In the genomic region with DNA sequence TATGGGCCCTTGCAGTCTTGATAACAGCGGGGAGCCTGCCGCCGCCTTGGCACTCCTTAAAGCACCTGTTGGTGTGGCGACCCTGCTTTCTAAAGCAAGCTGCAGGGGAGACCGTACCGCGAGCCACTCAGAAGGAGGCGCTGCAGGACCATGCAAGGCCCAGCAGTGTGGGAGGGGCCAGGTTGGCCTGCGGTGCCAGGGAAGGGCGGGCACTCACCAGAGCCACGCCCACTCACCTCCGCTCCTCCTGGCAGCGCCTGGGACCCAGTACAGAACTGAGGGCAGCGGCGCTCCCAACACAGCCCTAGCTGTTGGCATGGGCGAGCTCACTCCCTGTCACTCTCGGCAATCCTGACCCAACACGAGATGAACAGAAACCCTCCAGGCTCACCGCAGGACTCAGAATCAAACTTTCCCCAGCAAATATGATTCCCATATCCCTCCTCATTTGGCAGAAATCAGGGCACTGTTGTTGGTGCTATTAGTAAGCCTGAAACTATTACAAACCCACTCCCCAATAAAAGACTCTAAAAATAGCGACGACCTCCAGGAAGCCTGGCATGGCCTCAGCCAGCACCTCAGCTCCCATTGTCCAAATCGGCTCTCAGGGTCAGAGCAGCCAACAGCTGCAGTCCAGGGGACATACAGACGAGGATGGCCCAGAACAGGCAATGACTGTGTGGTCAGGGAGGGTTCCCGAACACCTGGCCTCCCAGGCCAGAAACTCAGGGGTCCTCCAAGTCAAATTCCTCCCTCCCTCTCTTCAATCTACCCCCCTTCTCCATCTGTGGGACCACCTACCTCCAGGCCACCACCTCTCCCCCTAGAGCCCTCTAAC, we compare ENCODE assay signal across 9 cellular contexts.
DNase-seq lines count a peak whose midpoint lies in the region; ATAC-seq and TF ChIP-seq lines count a peak whose summit lies in the region.
"Had no signal": no experiment of that assay in that cellular context is flagged by ENCODE, and none has a peak within 500 bp of the region (broad histone marks: within the 10 kb centered on the region; RNA-seq: fewer than 3 reads in every experiment).

No MANE protein-coding gene starts in this region.

- no TSS peak for BruUV-seq in Calu3 (replicated peaks; lab: Mats Ljungman, UMichigan)
- BruUV-seq in HCT116 (replicated peaks; lab: Mats Ljungman, UMichigan) = no TSS peak
- no TSS peak for BruUV-seq in PC-9 (replicated peaks; lab: Mats Ljungman, UMichigan)

- H3K9me3 Mint-ChIP-seq in Calu3 (ENCODE audit: low read depth, unreplicated experiment) = no peaks in the 10 kb centered on the region
- no peaks in the 10 kb centered on the region for H3K9me3 Mint-ChIP-seq in activated T-helper 1 cell treated with anti-CD3 and anti-CD28 coated beads, Interleukin-12 subunit alpha, Interleukin-12 subunit beta, Interleukin-2, Interleukin-4 antibody, amounts not matched to agents 30 ng/mL and 10 ng/mL and 1 ng/mL, durations not matched to agents 14 hours and 24 hours and 36 hours
- H3K9me3 Mint-ChIP-seq: activated naive CD4-positive, alpha-beta T cell treated with anti-CD3 and anti-CD28 coated beads, Interleukin-2, amount 50 U/mL, for 24 hours had no signal

- no peak overlapping the region for H3K27ac Mint-ChIP-seq in Calu3 (ENCODE audit: unreplicated experiment)
- peak overlapping the region; percentile 18 for H3K27ac Mint-ChIP-seq in activated T-helper 1 cell treated with anti-CD3 and anti-CD28 coated beads, Interleukin-12 subunit alpha, Interleukin-12 subunit beta, Interleukin-2, Interleukin-4 antibody, amounts not matched to agents 30 ng/mL and 10 ng/mL and 1 ng/mL, durations not matched to agents 14 hours and 24 hours and 36 hours

- H3K4me2 ChIP-seq in HCT116 (ENCODE audit: low read length) (peak overlapping the region; percentile 47), PC-9 (no peak overlapping the region)

- TF ChIP-seq POLR2A in HCT116 (IDR thresholded peaks at IDR 0.05; ENCODE audit: borderline replicate concordance, extremely low read depth, insufficient read depth, insufficient read length) = no peak

- H3K36me3 ChIP-seq in HCT116 (ENCODE audit: control insufficient read depth in 1 of 2, insufficient read depth in 2 of 2, low read length in 2 of 2) (peaks cover 8 to 9% of the 10 kb centered on the region in 2 experiments; a peak in 3 of 4 replicates), PC-9 (ENCODE audit: low read depth) (no peaks in the 10 kb centered on the region)

- POLR2A ChIA-PET in HCT116 (lab: Charles Lee) (no interaction called here), PC-9 (lab: Charles Lee; ENCODE audit: unreplicated experiment) (no interaction called here)

- H3K27me3 ChIP-seq in HCT116 (ENCODE audit: insufficient read depth, low read length) = no peaks in the 10 kb centered on the region
- H3K27me3 ChIP-seq in PC-9 (ENCODE audit: insufficient read depth, low read depth) = no peaks in the 10 kb centered on the region

- H3K9me3 ChIP-seq in HCT116 (ENCODE audit: control insufficient read depth in 1 of 2, insufficient read depth in 1 of 2, low read depth in 1 of 2, low read length in 2 of 2) (no peaks in the 10 kb centered on the region), PC-9 (ENCODE audit: insufficient read depth, low read depth) (no peaks in the 10 kb centered on the region)

- RAD21 ChIA-PET in HCT116 (lab: Charles Lee; ENCODE audit: low non-redundant PET in 1 of 2, low total read pairs in 2 of 2, uncharacterized antibody in 2 of 2, unreplicated experiment in 2 of 2) = interaction anchor here (0.6 to 1.6 kb wide), 4 partner anchors 36 to 109 kb away, joined by 3 to 19 read pairs (median 7); no protein-coding TSS in a partner anchor

- peaks cover 23% of the 10 kb centered on the region for H3K36me3 Mint-ChIP-seq in Calu3 (ENCODE audit: insufficient read depth, unreplicated experiment)
- H3K36me3 Mint-ChIP-seq in activated T-helper 1 cell treated with anti-CD3 and anti-CD28 coated beads, Interleukin-12 subunit alpha, Interleukin-12 subunit beta, Interleukin-2, Interleukin-4 antibody, amounts not matched to agents 30 ng/mL and 10 ng/mL and 1 ng/mL, durations not matched to agents 14 hours and 24 hours and 36 hours (ENCODE audit: low read depth) = peaks cover 25% of the 10 kb centered on the region

- intact Hi-C loops in Calu3 (cut with micrococcal nuclease; ENCODE audit: unreplicated experiment) (no loop called here), HCT116 (cut with micrococcal nuclease) (loop anchor here (1.0 to 2.0 kb wide), 4 partner anchors 42 to 241 kb away; no protein-coding TSS in a partner anchor), PC-9 (cut with micrococcal nuclease; ENCODE audit: unreplicated experiment) (loop anchor here (1.0 to 2.0 kb wide), 2 partner anchors 108 to 240 kb away; no protein-coding TSS in a partner anchor)
- intact Hi-C loops in activated T-helper 1 cell treated with anti-CD3 and anti-CD28 coated beads, Interleukin-12 subunit alpha, Interleukin-12 subunit beta, Interleukin-2, Interleukin-4 antibody, amounts not matched to agents 30 ng/mL and 10 ng/mL and 1 ng/mL, durations not matched to agents 14 hours and 24 hours and 36 hours (cut with micrococcal nuclease) = loop anchor here (1.0 to 5.0 kb wide), 2 partner anchors 33 to 108 kb away; no protein-coding TSS in a partner anchor

- H3K27ac ChIP-seq in HCT116 (ENCODE audit: low read depth, low read length) = no peak overlapping the region
- H3K27ac ChIP-seq in PC-9 = no peak overlapping the region

- H3K9ac ChIP-seq in HCT116 (ENCODE audit: low read length) = no peak overlapping the region

- no peak overlapping the region for H2AFZ ChIP-seq in HCT116 (ENCODE audit: low read depth, low read length, poor library complexity, severe bottlenecking)
- H2AFZ ChIP-seq in PC-9 = no peak overlapping the region

- H3F3A ChIP-seq in PC-9 (ENCODE audit: insufficient read depth, low read depth) = peaks cover 2% of the 10 kb centered on the region; the same call in 1 of the 2 replicates

- H3K4me3 ChIP-seq in HCT116 (replicated peaks in 1 of 2; ENCODE audit: low read depth in 1 of 2, low read length in 2 of 2) (no peak overlapping the region), PC-9 (no peak overlapping the region)

- CTCF ChIA-PET in Calu3 (lab: Charles Lee) (interaction anchor here (1.0 kb wide), 1 partner anchor 108 kb away, joined by 5 read pairs; no protein-coding TSS in a partner anchor), HCT116 (lab: Charles Lee) (interaction anchor here (0.8 to 2.6 kb wide), 7 partner anchors 41 to 241 kb away, joined by 3 to 70 read pairs (median 4); no protein-coding TSS in a partner anchor), PC-9 (lab: Charles Lee) (interaction anchor here (1.5 kb wide), 1 partner anchor 108 kb away, joined by 9 read pairs; no protein-coding TSS in a partner anchor)

- no peaks in the 10 kb centered on the region for H3K9me2 ChIP-seq in HCT116 (ENCODE audit: insufficient read depth)
- no peaks in the 10 kb centered on the region for H3K9me2 ChIP-seq in PC-9 (ENCODE audit: insufficient read depth)

- H3K27me3 Mint-ChIP-seq in Calu3 (ENCODE audit: unreplicated experiment) = no peaks in the 10 kb centered on the region
- H3K27me3 Mint-ChIP-seq in activated T-helper 1 cell treated with anti-CD3 and anti-CD28 coated beads, Interleukin-12 subunit alpha, Interleukin-12 subunit beta, Interleukin-2, Interleukin-4 antibody, amounts not matched to agents 30 ng/mL and 10 ng/mL and 1 ng/mL, durations not matched to agents 14 hours and 24 hours and 36 hours (ENCODE audit: insufficient read depth) = no peaks in the 10 kb centered on the region
- H3K27me3 Mint-ChIP-seq: activated naive CD4-positive, alpha-beta T cell treated with anti-CD3 and anti-CD28 coated beads, Interleukin-2, amount 50 U/mL, for 24 hours had no signal

- no peak overlapping the region for H3K4me3 Mint-ChIP-seq in Calu3 (ENCODE audit: low read depth, unreplicated experiment)
- no peak overlapping the region for H3K4me3 Mint-ChIP-seq in activated T-helper 1 cell treated with anti-CD3 and anti-CD28 coated beads, Interleukin-12 subunit alpha, Interleukin-12 subunit beta, Interleukin-2, Interleukin-4 antibody, amounts not matched to agents 30 ng/mL and 10 ng/mL and 1 ng/mL, durations not matched to agents 14 hours and 24 hours and 36 hours
- H3K4me3 Mint-ChIP-seq: activated naive CD4-positive, alpha-beta T cell treated with anti-CD3 and anti-CD28 coated beads, Interleukin-2, amount 50 U/mL, for 24 hours had no signal

- ATAC-seq in HCT116 (peak; percentile 100), HG03139 (IDR thresholded peaks at IDR 0.05; ENCODE audit: unreplicated experiment) (no peak), HG03571 (IDR thresholded peaks at IDR 0.05; ENCODE audit: unreplicated experiment) (no peak)

- TF ChIP-seq RAD21 in HCT116 (IDR thresholded peaks at IDR 0.05; ENCODE audit: low read depth) = peak; percentile 97

- H3K4me1 ChIP-seq in HCT116 (ENCODE audit: control insufficient read depth in 1 of 2, insufficient read depth in 2 of 2, low read length in 2 of 2) (peaks cover 0 to 5% of the 10 kb centered on the region in 2 experiments; a peak in 1 of 4 replicates), PC-9 (replicated peaks; ENCODE audit: insufficient read depth) (no peaks in the 10 kb centered on the region)

- H4K20me1 ChIP-seq in HCT116 (ENCODE audit: insufficient read depth) = no peaks in the 10 kb centered on the region
- H4K20me1 ChIP-seq in PC-9 (ENCODE audit: insufficient read depth) = no peaks in the 10 kb centered on the region

- H3K4me1 Mint-ChIP-seq in Calu3 (ENCODE audit: low read depth, unreplicated experiment) = no peaks in the 10 kb centered on the region
- H3K4me1 Mint-ChIP-seq in activated T-helper 1 cell treated with anti-CD3 and anti-CD28 coated beads, Interleukin-12 subunit alpha, Interleukin-12 subunit beta, Interleukin-2, Interleukin-4 antibody, amounts not matched to agents 30 ng/mL and 10 ng/mL and 1 ng/mL, durations not matched to agents 14 hours and 24 hours and 36 hours (ENCODE audit: low read depth) = peaks cover 16% of the 10 kb centered on the region
- H3K4me1 Mint-ChIP-seq: activated naive CD4-positive, alpha-beta T cell treated with anti-CD3 and anti-CD28 coated beads, Interleukin-2, amount 50 U/mL, for 24 hours had no signal

- DNase-seq in Calu3 = peak; percentile 57
- DNase-seq in HCT116 (ENCODE audit: low read depth, low spot score) = peak; percentile 81
- DNase-seq in PC-9 = peak; percentile 65 to 66
- DNase-seq in activated T-helper 1 cell treated with anti-CD3 and anti-CD28 coated beads, Interleukin-12 subunit alpha, Interleukin-12 subunit beta, Interleukin-2, Interleukin-4 antibody, amounts not matched to agents 30 ng/mL and 10 ng/mL and 1 ng/mL, durations not matched to agents 14 hours and 24 hours and 36 hours (ENCODE audit: low spot score) = peak; percentile 58
- peak; percentile 30 for DNase-seq in globus pallidus (ENCODE audit: low spot score)
- peak; percentile 29 for DNase-seq in pulmonary artery endothelial cell (ENCODE audit: low read depth, low spot score)

- TF ChIP-seq CTCF in Calu3 (IDR thresholded peaks at IDR 0.05; ENCODE audit: unreplicated experiment) (peak; percentile 14), HCT116 (IDR thresholded peaks at IDR 0.05 in 2 of 3, conservative IDR thresholded peaks at IDR 0.05 in 1 of 3; ENCODE audit: borderline replicate concordance in 1 of 3, insufficient read depth in 1 of 3, low read depth in 2 of 3, low read length in 2 of 3) (peak; percentile 84 to 94 (median 85)), PC-9 (conservative IDR thresholded peaks at IDR 0.05) (peak; percentile 81)

- H3K79me2 ChIP-seq in HCT116 (ENCODE audit: insufficient read depth, low read length) = no peaks in the 10 kb centered on the region
- H3K79me2 ChIP-seq in PC-9 (ENCODE audit: low read depth) = no peaks in the 10 kb centered on the region

Comparison
In these comparisons a context has a peak if more than half of its experiments do, and no peak if none do; other contexts are left out.
1. DNase-seq: peak in every context shown above with its lines; median percentile 81 in HCT116; 66 in PC-9; 58 in activated T-helper 1 cell treated with anti-CD3 and anti-CD28 coated beads, Interleukin-12 subunit alpha, Interleukin-12 subunit beta, Interleukin-2, Interleukin-4 antibody, amounts not matched to agents 30 ng/mL and 10 ng/mL and 1 ng/mL, durations not matched to agents 14 hours and 24 hours and 36 hours; 57 in Calu3; 30 in globus pallidus; 29 in pulmonary artery endothelial cell.
2. CTCF ChIP-seq: peak in every context shown above with its lines; median percentile 85 in HCT116; 81 in PC-9; 14 in Calu3.